ENCODE assay signal across 1 cellular context in genomic region chr4:110475881-110476818, GRCh38.
TF ChIP-seq lines count a peak whose summit lies in the region.

A gene with protein sequence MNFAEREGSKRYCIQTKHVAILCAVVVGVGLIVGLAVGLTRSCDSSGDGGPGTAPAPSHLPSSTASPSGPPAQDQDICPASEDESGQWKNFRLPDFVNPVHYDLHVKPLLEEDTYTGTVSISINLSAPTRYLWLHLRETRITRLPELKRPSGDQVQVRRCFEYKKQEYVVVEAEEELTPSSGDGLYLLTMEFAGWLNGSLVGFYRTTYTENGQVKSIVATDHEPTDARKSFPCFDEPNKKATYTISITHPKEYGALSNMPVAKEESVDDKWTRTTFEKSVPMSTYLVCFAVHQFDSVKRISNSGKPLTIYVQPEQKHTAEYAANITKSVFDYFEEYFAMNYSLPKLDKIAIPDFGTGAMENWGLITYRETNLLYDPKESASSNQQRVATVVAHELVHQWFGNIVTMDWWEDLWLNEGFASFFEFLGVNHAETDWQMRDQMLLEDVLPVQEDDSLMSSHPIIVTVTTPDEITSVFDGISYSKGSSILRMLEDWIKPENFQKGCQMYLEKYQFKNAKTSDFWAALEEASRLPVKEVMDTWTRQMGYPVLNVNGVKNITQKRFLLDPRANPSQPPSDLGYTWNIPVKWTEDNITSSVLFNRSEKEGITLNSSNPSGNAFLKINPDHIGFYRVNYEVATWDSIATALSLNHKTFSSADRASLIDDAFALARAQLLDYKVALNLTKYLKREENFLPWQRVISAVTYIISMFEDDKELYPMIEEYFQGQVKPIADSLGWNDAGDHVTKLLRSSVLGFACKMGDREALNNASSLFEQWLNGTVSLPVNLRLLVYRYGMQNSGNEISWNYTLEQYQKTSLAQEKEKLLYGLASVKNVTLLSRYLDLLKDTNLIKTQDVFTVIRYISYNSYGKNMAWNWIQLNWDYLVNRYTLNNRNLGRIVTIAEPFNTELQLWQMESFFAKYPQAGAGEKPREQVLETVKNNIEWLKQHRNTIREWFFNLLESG (plus strand): TSS chr4:110476155. CDS start chr4:110476415, 260 bp downstream.

TF ChIP-seq in GM23338, 12 proteins besides CTCF, POLR2A, EP300 and RAD21 (continued from another document):
- TF ChIP-seq ZNF462 (CRISPR knock-in tag; IDR thresholded peaks at IDR 0.05) = no peak
- no peak for TF ChIP-seq ZNF331 (CRISPR knock-in tag; IDR thresholded peaks at IDR 0.05; ENCODE audit: low read depth)
- TF ChIP-seq EZH2phosphoT487 (IDR thresholded peaks at IDR 0.05; ENCODE audit: unreplicated experiment) = no peak
- no peak for TF ChIP-seq REST (IDR thresholded peaks at IDR 0.05; ENCODE audit: unreplicated experiment)
- no peak for TF ChIP-seq ZNF114 (CRISPR knock-in tag; IDR thresholded peaks at IDR 0.05)
- TF ChIP-seq, protein P1, sequence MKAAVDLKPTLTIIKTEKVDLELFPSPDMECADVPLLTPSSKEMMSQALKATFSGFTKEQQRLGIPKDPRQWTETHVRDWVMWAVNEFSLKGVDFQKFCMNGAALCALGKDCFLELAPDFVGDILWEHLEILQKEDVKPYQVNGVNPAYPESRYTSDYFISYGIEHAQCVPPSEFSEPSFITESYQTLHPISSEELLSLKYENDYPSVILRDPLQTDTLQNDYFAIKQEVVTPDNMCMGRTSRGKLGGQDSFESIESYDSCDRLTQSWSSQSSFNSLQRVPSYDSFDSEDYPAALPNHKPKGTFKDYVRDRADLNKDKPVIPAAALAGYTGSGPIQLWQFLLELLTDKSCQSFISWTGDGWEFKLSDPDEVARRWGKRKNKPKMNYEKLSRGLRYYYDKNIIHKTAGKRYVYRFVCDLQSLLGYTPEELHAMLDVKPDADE (IDR thresholded peaks at IDR 0.05) = no peak
